11 cellular contexts compared by ENCODE assay signal in genomic region chr17:64090144-64090543, GRCh38.
"Had no signal": no experiment of that assay in that cellular context is flagged by ENCODE, and none has a peak within 500 bp of the region (broad histone marks: within the 10 kb centered on the region; RNA-seq: fewer than 3 reads in every experiment).

No MANE protein-coding gene starts in this region.

- H3K27me3 ChIP-seq: gastroesophageal sphincter, left lung, stomach had no signal

- H3K9me3 Mint-ChIP-seq: activated B cell treated with CpG ODN at 0.5 μM for 24 hours, memory B cell had no signal

- H3K4me3 ChIP-seq: gastroesophageal sphincter, left lung, SK-N-MC, stomach, thoracic aorta had no signal

- H3K36me3 ChIP-seq: left lung, thoracic aorta had no signal

- H3K27ac Mint-ChIP-seq: activated B cell treated with CpG ODN at 0.5 μM for 24 hours, memory B cell had no signal

- H3K4me3 Mint-ChIP-seq: activated B cell treated with CpG ODN at 0.5 μM for 24 hours, memory B cell had no signal

- ATAC-seq: gastroesophageal sphincter, left lung had no signal

- H3K27ac ChIP-seq: gastroesophageal sphincter, left lung, SK-N-MC, thoracic aorta had no signal

- DNase-seq: activated B cell treated with CpG ODN at 0.5 μM for 24 hours; activated effector memory CD4-positive, alpha-beta T cell treated with anti-CD3 and anti-CD28 coated beads, Interleukin-2, amount 50 U/mL, for 16 hours; islet precursor cell; stimulated activated CD4-positive, alpha-beta T cell treated with anti-CD3 and anti-CD28 coated beads, Interleukin-4, amount 100 ng/mL, for 1 hour; stimulated activated CD8-positive, alpha-beta memory T cell treated with anti-CD3 and anti-CD28 coated beads, Interleukin-4, amount 100 ng/mL, for 48 hours; stomach had no signal

- H3K27me3 Mint-ChIP-seq: activated B cell treated with CpG ODN at 0.5 μM for 24 hours, memory B cell had no signal
